In genomic region chr7:143013897-143014296, GRCh38 we compare ENCODE assay signal across 15 cellular contexts. TPM values are rescaled to one million over a fixed set of nuclear protein-coding genes. Genes with fewer than 3 reads are reported as not detected.
DNase-seq lines count a peak whose midpoint lies in the region; ATAC-seq, FAIRE-seq and TF ChIP-seq lines count a peak whose summit lies in the region.
"Had no signal": no experiment of that assay in that cellular context is flagged by ENCODE, and none has a peak within 500 bp of the region (broad histone marks: within the 10 kb centered on the region; RNA-seq: fewer than 3 reads in every experiment).

No MANE protein-coding gene starts in this region.

- CTCF ChIA-PET in A549 (lab: Yijun Ruan, JAX) (interaction anchor here (0.7 to 8.7 kb wide), 2 partner anchors 12 to 202 kb away, joined by 3 to 62 read pairs; no protein-coding TSS in a partner anchor), mammary epithelial cell (lab: Charles Lee; ENCODE audit: low non-redundant PET) (interaction anchor here (0.6 to 1.0 kb wide), 2 partner anchors 201 to 206 kb away, joined by 3 read pairs; no protein-coding TSS in a partner anchor)

- no peak overlapping the region for H3K4me3 Mint-ChIP-seq in memory B cell
- H3K4me3 Mint-ChIP-seq in activated T-helper 17 cell treated with anti-CD3 and anti-CD28 coated beads, Interleukin-2, amount 50 U/mL, for 72 hours = no peak overlapping the region
- H3K4me3 Mint-ChIP-seq: activated naive CD8-positive, alpha-beta T cell had no signal

- FAIRE-seq in A549 (lab: Jason Lieb, UNC) = no peak

- intact Hi-C loops in mammary epithelial cell (cut with micrococcal nuclease) = no loop called here

- no peak for TF ChIP-seq RAD21 in A549 (conservative IDR thresholded peaks at IDR 0.05 in 1 of 2, IDR thresholded peaks at IDR 0.05 in 1 of 2)

- H3K27me3 Mint-ChIP-seq in memory B cell = no peaks in the 10 kb centered on the region
- peaks cover 19% of the 10 kb centered on the region for H3K27me3 Mint-ChIP-seq in activated T-helper 17 cell treated with anti-CD3 and anti-CD28 coated beads, Interleukin-2, amount 50 U/mL, for 72 hours

- POLR2A ChIA-PET in A549 (lab: Yijun Ruan, JAX) = no interaction called here

- H3K79me2 ChIP-seq in mammary epithelial cell (ENCODE audit: insufficient read depth, low read length) = no peaks in the 10 kb centered on the region

- H3K9me3 ChIP-seq in A549 (no peaks in the 10 kb centered on the region), mammary epithelial cell (replicated peaks; ENCODE audit: insufficient read depth, low read length) (no peaks in the 10 kb centered on the region)
- H3K9me3 ChIP-seq: BLaER1 had no signal

- H3K4me3 ChIP-seq in A549 = no peak overlapping the region
- H3K4me3 ChIP-seq in mammary epithelial cell (replicated peaks in 1 of 3; ENCODE audit: insufficient read depth in 1 of 3, low read depth in 2 of 3, low read length in 3 of 3) = no peak overlapping the region
- H3K4me3 ChIP-seq: BLaER1 had no signal

- no peak overlapping the region for H2AFZ ChIP-seq in mammary epithelial cell (ENCODE audit: low read depth, low read length)

- peaks cover 64% of the 10 kb centered on the region for H3K4me1 Mint-ChIP-seq in memory B cell
- H3K4me1 Mint-ChIP-seq in activated T-helper 17 cell treated with anti-CD3 and anti-CD28 coated beads, Interleukin-2, amount 50 U/mL, for 72 hours = no peaks in the 10 kb centered on the region

- in situ Hi-C loops in mammary epithelial cell (cut with MboI; ENCODE audit: low sequenced_read_pairs in 2 of 2) = loop anchor here (5.0 kb wide), 1 partner anchor 198 kb away; no protein-coding TSS in a partner anchor

- DNase-seq in A549 (ENCODE audit: low read depth in 1 of 2, low spot score in 1 of 2) (peak in 1 of 2 experiments; percentile 7), HS-5 (ENCODE audit: low read depth) (peak; percentile 49), mammary epithelial cell (peak; percentile 23), memory B cell (ENCODE audit: low spot score in 2 of 2) (no peak), HT-29 (ENCODE audit: low spot score) (no peak), LoVo (ENCODE audit: low spot score) (no peak)
- DNase-seq: NCI-H187, retina had no signal

- TF ChIP-seq POLR2A in A549 (IDR thresholded peaks at IDR 0.05; ENCODE audit: low read length) = no peak

- peak overlapping the region; percentile 4 for H3K27ac Mint-ChIP-seq in memory B cell
- H3K27ac Mint-ChIP-seq in activated T-helper 17 cell treated with anti-CD3 and anti-CD28 coated beads, Interleukin-2, amount 50 U/mL, for 72 hours = no peak overlapping the region
- H3K27ac Mint-ChIP-seq: activated naive CD8-positive, alpha-beta T cell had no signal

- H3K36me3 ChIP-seq in mammary epithelial cell (ENCODE audit: insufficient read depth, low read length) = no peaks in the 10 kb centered on the region
- H3K36me3 ChIP-seq: BLaER1 had no signal

- peaks cover 2% of the 10 kb centered on the region for H3K36me3 Mint-ChIP-seq in memory B cell
- H3K36me3 Mint-ChIP-seq in activated T-helper 17 cell treated with anti-CD3 and anti-CD28 coated beads, Interleukin-2, amount 50 U/mL, for 72 hours (ENCODE audit: low read depth) = no peaks in the 10 kb centered on the region
- H3K36me3 Mint-ChIP-seq: activated naive CD8-positive, alpha-beta T cell had no signal

- no peak for TF ChIP-seq EP300 in A549 (IDR thresholded peaks at IDR 0.05)

- peak overlapping the region; percentile 37; the same call in 2 of the 3 replicates for H3K4me2 ChIP-seq in A549
- peak overlapping the region; percentile 40 for H3K4me2 ChIP-seq in mammary epithelial cell (ENCODE audit: insufficient read depth, low read depth, low read length)

- TF ChIP-seq CTCF in A549 (IDR thresholded peaks at IDR 0.05) (no peak), mammary epithelial cell (conservative IDR thresholded peaks at IDR 0.05 in 1 of 2, IDR thresholded peaks at IDR 0.05 in 1 of 2; ENCODE audit: extremely low read depth in 1 of 2, insufficient read depth in 1 of 2, low read depth in 1 of 2, low read length in 2 of 2) (no peak)

- no peaks in the 10 kb centered on the region for H4K20me1 ChIP-seq in mammary epithelial cell (ENCODE audit: insufficient read depth, low read length)
- H4K20me1 ChIP-seq: BLaER1 had no signal

- peaks cover 13% of the 10 kb centered on the region; the same call in 2 of the 3 replicates for H3K4me1 ChIP-seq in A549
- H3K4me1 ChIP-seq in mammary epithelial cell (ENCODE audit: insufficient read depth, low read length) = peaks cover 10% of the 10 kb centered on the region

- dilution Hi-C loops in mammary epithelial cell (cut with HindIII; ENCODE audit: low sequenced_read_pairs) = no loop called here

- 45% methylated on average over 5 of the region's 5 CpGs for WGBS in A549 (ENCODE audit: missing lambda C conversion rate)
- 8% methylated on average over 5 of the region's 5 CpGs for WGBS in mammary epithelial cell (ENCODE audit: low coverage, missing lambda C conversion rate)

- no peak for ATAC-seq in A549
- ATAC-seq in memory B cell (ENCODE audit: low read depth) = no peak
- no peak for ATAC-seq in activated T-helper 17 cell treated with anti-CD3 and anti-CD28 coated beads, Interleukin-2, amount 50 U/mL, for 72 hours (replicated peaks)
- no peak for ATAC-seq in HG02973 (IDR thresholded peaks at IDR 0.05; ENCODE audit: unreplicated experiment)

- H3K27ac ChIP-seq in A549 (peak overlapping the region in 1 of 2 experiments; percentile 43; a peak in 2 of 6 replicates), mammary epithelial cell (ENCODE audit: insufficient read depth, low read depth, low read length) (no peak overlapping the region)
- H3K27ac ChIP-seq: BLaER1, HL-60 had no signal

- H3K27me3 ChIP-seq in mammary epithelial cell (ENCODE audit: insufficient read depth, low read length) = no peaks in the 10 kb centered on the region
- H3K27me3 ChIP-seq: BLaER1 had no signal

- no TSS peak for BruUV-seq in mammary epithelial cell (replicated peaks; lab: Mats Ljungman, UMichigan)

- H3K9me3 Mint-ChIP-seq in memory B cell = peaks cover 2% of the 10 kb centered on the region
- no peaks in the 10 kb centered on the region for H3K9me3 Mint-ChIP-seq in activated T-helper 17 cell treated with anti-CD3 and anti-CD28 coated beads, Interleukin-2, amount 50 U/mL, for 72 hours

- no peak overlapping the region for H3K9ac ChIP-seq in mammary epithelial cell (ENCODE audit: insufficient read depth, low read length)
- H3K9ac ChIP-seq: BLaER1 had no signal

TF ChIP-seq in A549, 52 proteins besides CTCF, POLR2A, EP300 and RAD21 (continues in another document):
- TF ChIP-seq ZC3H11A (IDR thresholded peaks at IDR 0.05) = no peak
- TF ChIP-seq MAX (IDR thresholded peaks at IDR 0.05) = no peak
- TF ChIP-seq EHF (CRISPR knock-in tag; IDR thresholded peaks at IDR 0.05) = no peak
- no peak for TF ChIP-seq ZFP36 (IDR thresholded peaks at IDR 0.05; ENCODE audit: borderline replicate concordance, partially characterized antibody)
- TF ChIP-seq ESRRA (IDR thresholded peaks at IDR 0.05; ENCODE audit: borderline replicate concordance, low read length) = no peak
- TF ChIP-seq GATA3 (IDR thresholded peaks at IDR 0.05; ENCODE audit: borderline replicate concordance) = no peak
- TF ChIP-seq MAZ (IDR thresholded peaks at IDR 0.05; ENCODE audit: borderline replicate concordance, low read depth, low read length) = no peak
- TF ChIP-seq SREBF2 (IDR thresholded peaks at IDR 0.05) = no peak
- TF ChIP-seq E2F6 (IDR thresholded peaks at IDR 0.05; ENCODE audit: borderline replicate concordance, low read depth) = no peak
- no peak for TF ChIP-seq ZNF302 (CRISPR knock-in tag; IDR thresholded peaks at IDR 0.05)

RNA-seq across cellular contexts. Expression of gene OR9A2, which starts 13.0 kb away (rescaled TPM):
- polyA plus RNA-seq in A549 (2011; rRNA removed) (not detected in 2 replicates), A549 (2017; fragmentation: RNase III; extraction: RNeasy Plus Mini Kit Qiagen cat#74134 plus additional on column Dnase treatment) (not detected in 3 replicates), mammary epithelial cell (not detected)
- polyA plus RNA-seq in A549 (2012; cell fraction: cytosol; rRNA removed) = not detected in 2 replicates
- not detected in 2 replicates for polyA plus RNA-seq in A549 (2012; cell fraction: nucleus; rRNA removed)
- polyA minus RNA-seq in A549 (2011; rRNA and poly(A)+ RNA removed) = not detected in 2 replicates
- not detected for total RNA-seq in mammary epithelial cell
- polyA minus RNA-seq in mammary epithelial cell = not detected
- total RNA-seq in HT-29 (2014; rRNA removed; shearing (Covaris generic)) = 0.29 TPM in 1 of 2 replicates, not detected in the other
- total RNA-seq in activated T-helper 17 cell treated with anti-CD3 and anti-CD28 coated beads, Interleukin-2, amount 50 U/mL, for 72 hours = under 1 TPM in 1 of 2 donors, not detected in 1; 0.24 TPM
- polyA plus RNA-seq: esophagus, liver had no signal

RNA-seq across cellular contexts. Expression of gene OR6V1, which starts 38.2 kb away (rescaled TPM):
- not detected in 2 replicates for polyA plus RNA-seq in A549 (2011; rRNA removed)
- not detected in 2 replicates for polyA plus RNA-seq in A549 (2012; cell fraction: cytosol; rRNA removed)
- polyA plus RNA-seq in A549 (2012; cell fraction: nucleus; rRNA removed) = not detected in 2 replicates
- polyA plus RNA-seq in A549 (2017; fragmentation: RNase III; extraction: RNeasy Plus Mini Kit Qiagen cat#74134 plus additional on column Dnase treatment) = not detected in 3 replicates
- not detected in 2 replicates for polyA minus RNA-seq in A549 (2011; rRNA and poly(A)+ RNA removed)
- total RNA-seq in mammary epithelial cell = not detected
- polyA plus RNA-seq in mammary epithelial cell = not detected
- not detected for polyA minus RNA-seq in mammary epithelial cell
- total RNA-seq in HT-29 (2014; rRNA removed; shearing (Covaris generic)) = not detected in 2 replicates
- not detected for total RNA-seq in activated T-helper 17 cell treated with anti-CD3 and anti-CD28 coated beads, Interleukin-2, amount 50 U/mL, for 72 hours
- total RNA-seq: liver had no signal
- polyA plus RNA-seq: esophagus, liver had no signal

RNA-seq across cellular contexts. Expression of gene KEL, which starts 51.7 kb away (rescaled TPM):
- 0.14 and 0.33 TPM in 2 replicates for polyA plus RNA-seq in A549 (2011; rRNA removed)
- polyA plus RNA-seq in A549 (2012; cell fraction: cytosol; rRNA removed) = 0.01 TPM in 2 replicates
- polyA plus RNA-seq in A549 (2012; cell fraction: nucleus; rRNA removed) = 0.15 and 0.16 TPM in 2 replicates
- polyA plus RNA-seq in A549 (2017; fragmentation: RNase III; extraction: RNeasy Plus Mini Kit Qiagen cat#74134 plus additional on column Dnase treatment) = not detected in 3 replicates
- not detected in 2 replicates for polyA minus RNA-seq in A549 (2011; rRNA and poly(A)+ RNA removed)
- not detected for total RNA-seq in mammary epithelial cell
- polyA plus RNA-seq in mammary epithelial cell = 0.14 TPM
- polyA minus RNA-seq in mammary epithelial cell = not detected
- 0.13 TPM in 1 of 2 replicates, not detected in the other for total RNA-seq in HT-29 (2014; rRNA removed; shearing (Covaris generic))
- 1 to 10 TPM in 1 of 2 donors, under 1 TPM in 1; 0.24 to 1.9 TPM for total RNA-seq in activated T-helper 17 cell treated with anti-CD3 and anti-CD28 coated beads, Interleukin-2, amount 50 U/mL, for 72 hours

Comparison
In these comparisons a context has a peak if more than half of its experiments do, and no peak if none do; other contexts are left out.
1. DNase-seq: peak in HS-5 (single experiment) and mammary epithelial cell (single experiment); none in memory B cell (0 of 2), HT-29 (single experiment) and LoVo (single experiment).